In the genomic region with DNA sequence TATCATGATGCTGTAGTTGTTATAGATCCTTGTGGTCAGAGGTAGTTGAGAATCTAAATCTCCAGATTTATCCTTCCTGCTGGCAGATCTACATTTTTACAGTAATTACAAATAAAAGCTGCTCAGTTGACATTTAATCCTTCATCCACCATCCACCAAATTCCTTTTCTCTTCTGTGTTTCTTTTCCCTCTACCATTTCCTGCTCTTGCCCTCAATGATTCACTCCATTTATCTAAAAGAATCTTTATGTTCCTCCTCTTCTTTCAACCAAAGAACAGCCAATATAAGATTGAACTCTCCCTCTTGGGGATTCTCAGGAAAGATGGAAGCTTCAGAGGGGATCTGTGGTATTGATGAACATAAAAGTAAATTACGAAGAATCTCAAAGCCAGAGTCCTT, we compare ENCODE assay signal across 2 cellular contexts.
TF ChIP-seq lines count a peak whose summit lies in the region.

No MANE protein-coding gene starts in this region.

TF ChIP-seq in SK-N-SH, 30 proteins besides CTCF, POLR2A, EP300 and RAD21 (continues in another document):
- TF ChIP-seq RCOR1 (IDR thresholded peaks at IDR 0.05; ENCODE audit: low read length) (no peak), GABPA (IDR thresholded peaks at IDR 0.05; ENCODE audit: low read depth) (no peak), SIN3A (IDR thresholded peaks at IDR 0.05; ENCODE audit: borderline replicate concordance, low read depth, low read length) (no peak), YY1 (IDR thresholded peaks at IDR 0.05; ENCODE audit: low read depth) (peak; percentile 21; the same call in 1 of the 2 replicates), NFIC (IDR thresholded peaks at IDR 0.05; ENCODE audit: borderline replicate concordance) (peak; percentile 22; the same call in 1 of the 2 replicates), EZH2phosphoT487 (IDR thresholded peaks at IDR 0.05; ENCODE audit: borderline replicate concordance, low read depth) (no peak), POLR2AphosphoS5 (IDR thresholded peaks at IDR 0.05; ENCODE audit: low read depth, low read length) (0 out of 2 replicates have a peak, but pooled peaks have one; percentile 25), MEF2A (IDR thresholded peaks at IDR 0.05; ENCODE audit: borderline replicate concordance, low read depth) (no peak), TCF12 (IDR thresholded peaks at IDR 0.05) (peak; percentile 69), SMC3 (IDR thresholded peaks at IDR 0.05; ENCODE audit: low read depth, low read length) (no peak), FOXM1 (IDR thresholded peaks at IDR 0.05; ENCODE audit: low read depth) (peak; percentile 50; the same call in 1 of the 2 replicates), GATA2 (CRISPR knock-in tag; IDR thresholded peaks at IDR 0.05) (no peak), CHD2 (IDR thresholded peaks at IDR 0.05; ENCODE audit: low read length, partially characterized antibody) (no peak), TEAD4 (IDR thresholded peaks at IDR 0.05; ENCODE audit: borderline replicate concordance, insufficient read depth) (peak; percentile 60; the same call in 1 of the 2 replicates), MXI1 (IDR thresholded peaks at IDR 0.05; ENCODE audit: low read depth, low read length) (no peak), TAF1 (IDR thresholded peaks at IDR 0.05; ENCODE audit: borderline replicate concordance, low read depth, low read length) (no peak), JUND (IDR thresholded peaks at IDR 0.05) (peak; percentile 74)
- TF ChIP-seq, protein P1, sequence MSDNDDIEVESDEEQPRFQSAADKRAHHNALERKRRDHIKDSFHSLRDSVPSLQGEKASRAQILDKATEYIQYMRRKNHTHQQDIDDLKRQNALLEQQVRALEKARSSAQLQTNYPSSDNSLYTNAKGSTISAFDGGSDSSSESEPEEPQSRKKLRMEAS (IDR thresholded peaks at IDR 0.05; ENCODE audit: low read depth) = no peak
- TF ChIP-seq, protein P2, sequence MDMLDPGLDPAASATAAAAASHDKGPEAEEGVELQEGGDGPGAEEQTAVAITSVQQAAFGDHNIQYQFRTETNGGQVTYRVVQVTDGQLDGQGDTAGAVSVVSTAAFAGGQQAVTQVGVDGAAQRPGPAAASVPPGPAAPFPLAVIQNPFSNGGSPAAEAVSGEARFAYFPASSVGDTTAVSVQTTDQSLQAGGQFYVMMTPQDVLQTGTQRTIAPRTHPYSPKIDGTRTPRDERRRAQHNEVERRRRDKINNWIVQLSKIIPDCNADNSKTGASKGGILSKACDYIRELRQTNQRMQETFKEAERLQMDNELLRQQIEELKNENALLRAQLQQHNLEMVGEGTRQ (IDR thresholded peaks at IDR 0.05; ENCODE audit: borderline replicate concordance, low read depth, low read length) = no peak
- TF ChIP-seq, protein P3, sequence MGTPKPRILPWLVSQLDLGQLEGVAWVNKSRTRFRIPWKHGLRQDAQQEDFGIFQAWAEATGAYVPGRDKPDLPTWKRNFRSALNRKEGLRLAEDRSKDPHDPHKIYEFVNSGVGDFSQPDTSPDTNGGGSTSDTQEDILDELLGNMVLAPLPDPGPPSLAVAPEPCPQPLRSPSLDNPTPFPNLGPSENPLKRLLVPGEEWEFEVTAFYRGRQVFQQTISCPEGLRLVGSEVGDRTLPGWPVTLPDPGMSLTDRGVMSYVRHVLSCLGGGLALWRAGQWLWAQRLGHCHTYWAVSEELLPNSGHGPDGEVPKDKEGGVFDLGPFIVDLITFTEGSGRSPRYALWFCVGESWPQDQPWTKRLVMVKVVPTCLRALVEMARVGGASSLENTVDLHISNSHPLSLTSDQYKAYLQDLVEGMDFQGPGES (IDR thresholded peaks at IDR 0.05; ENCODE audit: low read depth, low read length) = no peak
- TF ChIP-seq, protein P4, sequence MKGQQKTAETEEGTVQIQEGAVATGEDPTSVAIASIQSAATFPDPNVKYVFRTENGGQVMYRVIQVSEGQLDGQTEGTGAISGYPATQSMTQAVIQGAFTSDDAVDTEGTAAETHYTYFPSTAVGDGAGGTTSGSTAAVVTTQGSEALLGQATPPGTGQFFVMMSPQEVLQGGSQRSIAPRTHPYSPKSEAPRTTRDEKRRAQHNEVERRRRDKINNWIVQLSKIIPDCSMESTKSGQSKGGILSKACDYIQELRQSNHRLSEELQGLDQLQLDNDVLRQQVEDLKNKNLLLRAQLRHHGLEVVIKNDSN (IDR thresholded peaks at IDR 0.05; ENCODE audit: borderline replicate concordance, low read depth) = 0 out of 2 replicates have a peak, but pooled peaks have one; percentile 11
- TF ChIP-seq, protein P5, sequence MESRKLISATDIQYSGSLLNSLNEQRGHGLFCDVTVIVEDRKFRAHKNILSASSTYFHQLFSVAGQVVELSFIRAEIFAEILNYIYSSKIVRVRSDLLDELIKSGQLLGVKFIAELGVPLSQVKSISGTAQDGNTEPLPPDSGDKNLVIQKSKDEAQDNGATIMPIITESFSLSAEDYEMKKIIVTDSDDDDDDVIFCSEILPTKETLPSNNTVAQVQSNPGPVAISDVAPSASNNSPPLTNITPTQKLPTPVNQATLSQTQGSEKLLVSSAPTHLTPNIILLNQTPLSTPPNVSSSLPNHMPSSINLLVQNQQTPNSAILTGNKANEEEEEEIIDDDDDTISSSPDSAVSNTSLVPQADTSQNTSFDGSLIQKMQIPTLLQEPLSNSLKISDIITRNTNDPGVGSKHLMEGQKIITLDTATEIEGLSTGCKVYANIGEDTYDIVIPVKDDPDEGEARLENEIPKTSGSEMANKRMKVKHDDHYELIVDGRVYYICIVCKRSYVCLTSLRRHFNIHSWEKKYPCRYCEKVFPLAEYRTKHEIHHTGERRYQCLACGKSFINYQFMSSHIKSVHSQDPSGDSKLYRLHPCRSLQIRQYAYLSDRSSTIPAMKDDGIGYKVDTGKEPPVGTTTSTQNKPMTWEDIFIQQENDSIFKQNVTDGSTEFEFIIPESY (IDR thresholded peaks at IDR 0.05; ENCODE audit: borderline replicate concordance, low read depth) = no peak
- TF ChIP-seq, protein P6, sequence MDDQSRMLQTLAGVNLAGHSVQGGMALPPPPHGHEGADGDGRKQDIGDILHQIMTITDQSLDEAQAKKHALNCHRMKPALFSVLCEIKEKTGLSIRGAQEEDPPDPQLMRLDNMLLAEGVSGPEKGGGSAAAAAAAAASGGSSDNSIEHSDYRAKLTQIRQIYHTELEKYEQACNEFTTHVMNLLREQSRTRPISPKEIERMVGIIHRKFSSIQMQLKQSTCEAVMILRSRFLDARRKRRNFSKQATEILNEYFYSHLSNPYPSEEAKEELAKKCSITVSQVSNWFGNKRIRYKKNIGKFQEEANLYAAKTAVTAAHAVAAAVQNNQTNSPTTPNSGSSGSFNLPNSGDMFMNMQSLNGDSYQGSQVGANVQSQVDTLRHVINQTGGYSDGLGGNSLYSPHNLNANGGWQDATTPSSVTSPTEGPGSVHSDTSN (IDR thresholded peaks at IDR 0.05) = peak; percentile 77

TF ChIP-seq in SK-N-SH treated with all-trans-retinoic acid at 6 μM for 48 hours, 23 proteins besides CTCF, POLR2A, EP300 and RAD21 (continued from another document):
- TF ChIP-seq ZNF565 (CRISPR knock-in tag; conservative IDR thresholded peaks at IDR 0.05; ENCODE audit: low read depth) (no peak), ISL1 (CRISPR knock-in tag; IDR thresholded peaks at IDR 0.05) (no peak), ZNF70 (CRISPR knock-in tag; IDR thresholded peaks at IDR 0.05) (no peak), ESRRG (CRISPR knock-in tag; IDR thresholded peaks at IDR 0.05) (no peak), ZFP30 (CRISPR knock-in tag; IDR thresholded peaks at IDR 0.05) (no peak), TCF4 (CRISPR knock-in tag; IDR thresholded peaks at IDR 0.05; ENCODE audit: borderline replicate concordance) (no peak), ZC3H10 (CRISPR knock-in tag; IDR thresholded peaks at IDR 0.05) (no peak), BACH2 (CRISPR knock-in tag; IDR thresholded peaks at IDR 0.05; ENCODE audit: borderline replicate concordance) (no peak), ZNF8 (CRISPR knock-in tag; IDR thresholded peaks at IDR 0.05) (no peak), RARB (CRISPR knock-in tag; IDR thresholded peaks at IDR 0.05) (no peak), GLIS3 (CRISPR knock-in tag; IDR thresholded peaks at IDR 0.05) (no peak), ARNTL (CRISPR knock-in tag; IDR thresholded peaks at IDR 0.05; ENCODE audit: borderline replicate concordance, low read depth) (no peak)
- TF ChIP-seq, protein P7, sequence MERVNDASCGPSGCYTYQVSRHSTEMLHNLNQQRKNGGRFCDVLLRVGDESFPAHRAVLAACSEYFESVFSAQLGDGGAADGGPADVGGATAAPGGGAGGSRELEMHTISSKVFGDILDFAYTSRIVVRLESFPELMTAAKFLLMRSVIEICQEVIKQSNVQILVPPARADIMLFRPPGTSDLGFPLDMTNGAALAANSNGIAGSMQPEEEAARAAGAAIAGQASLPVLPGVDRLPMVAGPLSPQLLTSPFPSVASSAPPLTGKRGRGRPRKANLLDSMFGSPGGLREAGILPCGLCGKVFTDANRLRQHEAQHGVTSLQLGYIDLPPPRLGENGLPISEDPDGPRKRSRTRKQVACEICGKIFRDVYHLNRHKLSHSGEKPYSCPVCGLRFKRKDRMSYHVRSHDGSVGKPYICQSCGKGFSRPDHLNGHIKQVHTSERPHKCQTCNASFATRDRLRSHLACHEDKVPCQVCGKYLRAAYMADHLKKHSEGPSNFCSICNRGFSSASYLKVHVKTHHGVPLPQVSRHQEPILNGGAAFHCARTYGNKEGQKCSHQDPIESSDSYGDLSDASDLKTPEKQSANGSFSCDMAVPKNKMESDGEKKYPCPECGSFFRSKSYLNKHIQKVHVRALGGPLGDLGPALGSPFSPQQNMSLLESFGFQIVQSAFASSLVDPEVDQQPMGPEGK (CRISPR knock-in tag; IDR thresholded peaks at IDR 0.05; ENCODE audit: borderline replicate concordance) = no peak
- TF ChIP-seq, protein P8, sequence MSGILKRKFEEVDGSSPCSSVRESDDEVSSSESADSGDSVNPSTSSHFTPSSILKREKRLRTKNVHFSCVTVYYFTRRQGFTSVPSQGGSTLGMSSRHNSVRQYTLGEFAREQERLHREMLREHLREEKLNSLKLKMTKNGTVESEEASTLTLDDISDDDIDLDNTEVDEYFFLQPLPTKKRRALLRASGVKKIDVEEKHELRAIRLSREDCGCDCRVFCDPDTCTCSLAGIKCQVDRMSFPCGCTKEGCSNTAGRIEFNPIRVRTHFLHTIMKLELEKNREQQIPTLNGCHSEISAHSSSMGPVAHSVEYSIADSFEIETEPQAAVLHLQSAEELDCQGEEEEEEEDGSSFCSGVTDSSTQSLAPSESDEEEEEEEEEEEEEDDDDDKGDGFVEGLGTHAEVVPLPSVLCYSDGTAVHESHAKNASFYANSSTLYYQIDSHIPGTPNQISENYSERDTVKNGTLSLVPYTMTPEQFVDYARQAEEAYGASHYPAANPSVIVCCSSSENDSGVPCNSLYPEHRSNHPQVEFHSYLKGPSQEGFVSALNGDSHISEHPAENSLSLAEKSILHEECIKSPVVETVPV (CRISPR knock-in tag; IDR thresholded peaks at IDR 0.05) = no peak
